ENCODE assay signal across 19 cellular contexts in the genomic region with DNA sequence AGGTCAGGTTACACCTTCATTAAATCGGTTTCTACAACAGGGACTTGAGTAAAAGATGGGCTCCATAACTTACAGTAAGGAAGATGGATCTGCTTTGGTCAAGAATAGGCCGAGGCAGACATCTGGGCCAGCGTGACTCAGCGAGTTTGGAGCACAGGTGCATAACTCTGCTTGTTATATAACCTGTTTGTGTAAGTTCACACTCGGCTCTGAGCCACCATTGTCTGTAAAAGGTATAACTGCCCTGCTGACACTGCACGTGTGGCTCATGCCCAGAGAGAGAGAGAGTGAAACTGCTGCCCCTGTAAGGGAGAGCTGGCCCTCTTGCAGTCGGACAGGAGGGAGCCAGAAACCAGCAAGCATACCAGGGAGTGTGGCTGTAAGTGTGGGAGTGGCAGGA.
A peak's percentile ranks its signal among the peaks of the same experiment; 100 is the strongest.
DNase-seq lines count a peak whose midpoint lies in the region; ATAC-seq, FAIRE-seq and TF ChIP-seq lines count a peak whose summit lies in the region.
"Had no signal": no experiment of that assay in that cellular context is flagged by ENCODE, and none has a peak within 500 bp of the region (broad histone marks: within the 10 kb centered on the region; RNA-seq: fewer than 3 reads in every experiment).

No MANE protein-coding gene starts in this region.

- no peaks in the 10 kb centered on the region for H3K27me3 ChIP-seq in HepG2 (ENCODE audit: control insufficient read depth in 1 of 2, insufficient read depth in 2 of 2, low read length in 2 of 2)
- H3K27me3 ChIP-seq in right lobe of liver, result no peaks in the 10 kb centered on the region
- no peaks in the 10 kb centered on the region for H3K27me3 ChIP-seq in PC-3 (ENCODE audit: low read length)
- H3K27me3 ChIP-seq in mesenchymal stem cell (ENCODE audit: control insufficient read depth in 1 of 2, insufficient read depth in 1 of 2, low read length in 2 of 2), result no peaks in the 10 kb centered on the region
- H3K27me3 ChIP-seq: BLaER1 had no signal

- H2BK5ac ChIP-seq in mesenchymal stem cell (ENCODE audit: low read depth, low read length, poor library complexity, severe bottlenecking), result no peak overlapping the region

- BruUV-seq in HepG2 (replicated peaks; lab: Mats Ljungman, UMichigan) (no TSS peak), PC-3 (replicated peaks; lab: Mats Ljungman, UMichigan) (no TSS peak)

- H3K36me3 ChIP-seq in HepG2 (replicated peaks in 1 of 2; ENCODE audit: control insufficient read depth in 1 of 2, insufficient read depth in 2 of 2, low read length in 2 of 2), result no peaks in the 10 kb centered on the region
- H3K36me3 ChIP-seq in right lobe of liver, result no peaks in the 10 kb centered on the region
- no peaks in the 10 kb centered on the region for H3K36me3 ChIP-seq in PC-3 (ENCODE audit: low read depth, low read length)
- no peaks in the 10 kb centered on the region for H3K36me3 ChIP-seq in mesenchymal stem cell (ENCODE audit: control insufficient read depth in 1 of 2, insufficient read depth in 2 of 2, low read depth in 1 of 2, low read length in 2 of 2)
- H3K36me3 ChIP-seq: BLaER1 had no signal

- H3K23ac ChIP-seq in mesenchymal stem cell (ENCODE audit: low read length in 2 of 2), result no peak overlapping the region

- DNase-seq in HepG2 (ENCODE audit: low spot score), result no peak
- no peak for DNase-seq in right lobe of liver
- DNase-seq in PC-3, result no peak
- DNase-seq in mesenchymal stem cell, result no peak
- DNase-seq in left cardiac atrium, result no peak
- DNase-seq: 8988T; AML-193; CD4-positive, CD25-positive, alpha-beta regulatory T cell; DMS 273 treated with DMSO at 0.1 percent for 48 hours; DMS79 treated with DMSO at 0.1 percent for 48 hours; EL; HCEC 1CT had no signal

- H3K27ac ChIP-seq in HepG2 (ENCODE audit: extremely low read length, insufficient read depth, low read length), result no peak overlapping the region
- H3K27ac ChIP-seq in right lobe of liver, result no peak overlapping the region
- H3K27ac ChIP-seq in PC-3 (ENCODE audit: low read length), result no peak overlapping the region
- no peak overlapping the region for H3K27ac ChIP-seq in mesenchymal stem cell (ENCODE audit: low read length, poor library complexity, severe bottlenecking)
- H3K27ac ChIP-seq: BLaER1, HL-60 had no signal

- H2AK5ac ChIP-seq in mesenchymal stem cell (ENCODE audit: low read length, severe bottlenecking), result no peak overlapping the region

- H3K4ac ChIP-seq in mesenchymal stem cell (ENCODE audit: low read depth in 1 of 2, low read length in 2 of 2), result no peak overlapping the region

- H4K8ac ChIP-seq in mesenchymal stem cell (ENCODE audit: low read length), result no peak overlapping the region

- in situ Hi-C loops in HepG2 (cut with HindIII; ENCODE audit: extremely low pct_ligation_motif_present, low pct_unique_long_range_greater_than_20kb), result no loop called here

- H3K79me1 ChIP-seq in mesenchymal stem cell (replicated peaks; ENCODE audit: low read length, poor library complexity, severe bottlenecking), result no peaks in the 10 kb centered on the region

- 1% methylated on average over 7 of the region's 7 CpGs for WGBS in HepG2 (ENCODE audit: low lambda C conversion rate)
- 72% methylated on average over 6 of the region's 7 CpGs for WGBS in right lobe of liver (ENCODE audit: insufficient coverage, low coverage, low lambda C conversion rate, missing lambda C conversion rate)
- 66% methylated on average over 7 of the region's 7 CpGs for WGBS in mesenchymal stem cell

- CTCF ChIA-PET in HepG2 (lab: Yijun Ruan, JAX; ENCODE audit: low intra/inter-chr PET ratio, low total read pairs) (no interaction called here), PC-3 (lab: Charles Lee) (no interaction called here)

- H3K4me3 ChIP-seq in HepG2 (replicated peaks in 1 of 3; ENCODE audit: insufficient read depth in 1 of 3, low read depth in 2 of 3, low read length in 3 of 3) (no peak overlapping the region), right lobe of liver (no peak overlapping the region), PC-3 (ENCODE audit: low read length) (no peak overlapping the region), mesenchymal stem cell (ENCODE audit: insufficient read depth in 1 of 2, low read depth in 1 of 2, low read length in 2 of 2) (no peak overlapping the region)
- H3K4me3 ChIP-seq: BLaER1 had no signal

- no peaks in the 10 kb centered on the region for H3F3A ChIP-seq in PC-3 (ENCODE audit: low read length, unreplicated experiment)

- no peak overlapping the region for H3K4me2 ChIP-seq in HepG2 (ENCODE audit: low read depth, low read length)
- no peak overlapping the region for H3K4me2 ChIP-seq in PC-3 (ENCODE audit: low read length)
- H3K4me2 ChIP-seq in mesenchymal stem cell (ENCODE audit: low read length, poor library complexity, severe bottlenecking), result no peak overlapping the region
- H3K4me2 ChIP-seq: BLaER1 had no signal

- H4K91ac ChIP-seq in mesenchymal stem cell (ENCODE audit: low read length), result peak overlapping the region; percentile 25

- TF ChIP-seq CTCF in HepG2 (CRISPR knock-in tag; IDR thresholded peaks at IDR 0.05) (no peak), right lobe of liver (IDR thresholded peaks at IDR 0.05) (no peak), PC-3 (conservative IDR thresholded peaks at IDR 0.05; ENCODE audit: low read depth, low read length) (no peak)

- no peak for TF ChIP-seq RAD21 in HepG2 (CRISPR knock-in tag; IDR thresholded peaks at IDR 0.05)

- no peak for ATAC-seq in HepG2
- no peak for ATAC-seq in right lobe of liver
- no peak for ATAC-seq in PC-3
- ATAC-seq in GM19455 (IDR thresholded peaks at IDR 0.05; ENCODE audit: unreplicated experiment), result no peak
- no peak for ATAC-seq in left cardiac atrium
- ATAC-seq in HG02610 (IDR thresholded peaks at IDR 0.05; ENCODE audit: unreplicated experiment), result no peak

- H3K18ac ChIP-seq in mesenchymal stem cell (ENCODE audit: low read depth in 1 of 2, low read length in 2 of 2), result no peak overlapping the region

- no peaks in the 10 kb centered on the region for H3K9me2 ChIP-seq in PC-3 (replicated peaks; ENCODE audit: low read length)

- TF ChIP-seq EP300 in HepG2 (IDR thresholded peaks at IDR 0.05; ENCODE audit: low read depth in 2 of 2, low read length in 2 of 2) (no peak), HepG2 (CRISPR knock-in tag; IDR thresholded peaks at IDR 0.05; ENCODE audit: borderline replicate concordance) (no peak)

- TF ChIP-seq POLR2A in HepG2 (IDR thresholded peaks at IDR 0.05; ENCODE audit: insufficient read depth in 1 of 2, low read depth in 2 of 2, low read length in 2 of 2) (no peak), right lobe of liver (IDR thresholded peaks at IDR 0.05) (no peak)

- POLR2A ChIA-PET in HepG2 (lab: Yijun Ruan, JAX) (no interaction called here), PC-3 (lab: Charles Lee; ENCODE audit: unreplicated experiment) (no interaction called here)

- H4K20me1 ChIP-seq in HepG2 (ENCODE audit: insufficient read depth, low read length) (no peaks in the 10 kb centered on the region), PC-3 (ENCODE audit: low read length) (no peaks in the 10 kb centered on the region)
- H4K20me1 ChIP-seq: BLaER1 had no signal

- H3K4me1 ChIP-seq in HepG2 (ENCODE audit: insufficient read depth, low read length) (no peaks in the 10 kb centered on the region), right lobe of liver (no peaks in the 10 kb centered on the region), PC-3 (ENCODE audit: insufficient read depth, low read length) (peaks cover 8% of the 10 kb centered on the region; the same call in 1 of the 2 replicates), mesenchymal stem cell (ENCODE audit: control insufficient read depth, insufficient read depth, low read depth, low read length) (no peaks in the 10 kb centered on the region)
- H3K4me1 ChIP-seq: BLaER1 had no signal

- H3K79me2 ChIP-seq in HepG2 (ENCODE audit: insufficient read depth, low read length), result no peaks in the 10 kb centered on the region
- no peaks in the 10 kb centered on the region for H3K79me2 ChIP-seq in PC-3 (ENCODE audit: low read length)

- H2BK12ac ChIP-seq in mesenchymal stem cell (ENCODE audit: low read length in 2 of 2), result no peak overlapping the region

- H3K9ac ChIP-seq in HepG2 (ENCODE audit: insufficient read depth, low read depth, low read length) (no peak overlapping the region), PC-3 (ENCODE audit: low read length) (no peak overlapping the region), mesenchymal stem cell (ENCODE audit: low read length) (no peak overlapping the region)
- H3K9ac ChIP-seq: BLaER1 had no signal

- no peak overlapping the region for H3K14ac ChIP-seq in mesenchymal stem cell (ENCODE audit: low read length in 2 of 2)

- intact Hi-C loops in HepG2 (cut with micrococcal nuclease; ENCODE audit: unreplicated experiment) (no loop called here), right lobe of liver (cut with DNase I) (no loop called here), PC-3 (cut with micrococcal nuclease) (no loop called here), left cardiac atrium (cut with DNase I) (no loop called here)

- no peak overlapping the region for H2BK15ac ChIP-seq in mesenchymal stem cell (ENCODE audit: low read depth, poor library complexity, severe bottlenecking)

- H3K9me3 ChIP-seq in HepG2 (ENCODE audit: low read length) (peaks cover 91% of the 10 kb centered on the region), right lobe of liver (no peaks in the 10 kb centered on the region), PC-3 (ENCODE audit: low read length) (no peaks in the 10 kb centered on the region), mesenchymal stem cell (ENCODE audit: control insufficient read depth, low read length) (no peaks in the 10 kb centered on the region)

- no peak overlapping the region for H2BK120ac ChIP-seq in mesenchymal stem cell (ENCODE audit: low read depth, low read length)

- no peak for FAIRE-seq in HepG2 (lab: Jason Lieb, UNC)
- FAIRE-seq: G401.6, GM12891, H1 had no signal

- H2AFZ ChIP-seq in HepG2 (ENCODE audit: low read length), result no peak overlapping the region
- peak overlapping the region; percentile 55; the same call in 1 of the 2 replicates for H2AFZ ChIP-seq in PC-3 (ENCODE audit: low read length)
- H2AFZ ChIP-seq in mesenchymal stem cell (ENCODE audit: low read depth, low read length), result no peak overlapping the region

TF ChIP-seq in HepG2, 621 proteins besides CTCF, POLR2A, EP300 and RAD21 (continues in another document):
- TF ChIP-seq IRF1 (CRISPR knock-in tag; IDR thresholded peaks at IDR 0.05; ENCODE audit: low read depth), result no peak
